Comparison of ENCODE assay signal across 8 cellular contexts in the genomic region with DNA sequence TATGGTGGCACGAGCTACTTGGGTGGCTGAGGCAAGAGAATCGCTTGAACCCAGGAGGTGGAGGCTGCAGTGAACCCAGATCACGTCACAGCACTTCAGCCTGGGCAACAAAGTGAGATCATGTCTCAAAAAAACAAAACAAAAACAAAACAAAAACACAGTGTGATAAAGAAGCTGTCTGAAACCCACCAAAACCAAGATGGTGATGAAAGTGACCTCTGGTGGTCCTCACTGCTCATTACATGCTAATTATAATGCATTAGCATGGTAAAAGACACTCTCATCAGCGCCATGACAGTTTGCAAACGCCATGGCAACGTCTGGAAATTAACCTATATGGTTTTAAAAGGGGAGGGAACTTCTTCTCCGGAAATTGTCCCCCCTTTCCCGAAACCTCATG. TPM values are rescaled to one million over a fixed set of nuclear protein-coding genes. Genes with fewer than 3 reads are reported as not detected.
DNase-seq lines count a peak whose midpoint lies in the region; ATAC-seq and TF ChIP-seq lines count a peak whose summit lies in the region.

No MANE protein-coding gene starts in this region.

- no peak overlapping the region for H3K27ac ChIP-seq in iPS DF 6.9 (ENCODE audit: low read length)
- H3K27ac ChIP-seq in suprapubic skin = no peak overlapping the region

- no peak overlapping the region for H3K4me3 Mint-ChIP-seq in activated naive CD4-positive, alpha-beta T cell treated with anti-CD3 and anti-CD28 coated beads, Interleukin-2, amount 10 ng/mL, durations not matched to agents 7 days and 5 days

- DNase-seq in Daoy (ENCODE audit: low read depth) (peak; percentile 46), MV-4-11 (lab: John Stamatoyannopoulos, UW) (peak; percentile 42), iPS DF 6.9 (ENCODE audit: low read depth, low spot score) (peak; percentile 22), suprapubic skin (ENCODE audit: low spot score in 2 of 2) (no peak), NCI-H187 (lab: John Stamatoyannopoulos, UW) (no peak), NCI-H2196 treated with DMSO at 0.1 percent for 48 hours (lab: John Stamatoyannopoulos, UW; ENCODE audit: unreplicated experiment) (no peak)
- DNase-seq in activated naive CD4-positive, alpha-beta T cell treated with anti-CD3 and anti-CD28 coated beads, Interleukin-2, amount 10 ng/mL, durations not matched to agents 7 days and 5 days = peak; percentile 19

- no peaks in the 10 kb centered on the region for H3K4me1 ChIP-seq in iPS DF 6.9 (ENCODE audit: control insufficient read depth, insufficient read depth, low read length)
- H3K4me1 ChIP-seq in suprapubic skin = no peaks in the 10 kb centered on the region

- H3K9me3 ChIP-seq in iPS DF 6.9 (ENCODE audit: control insufficient read depth, insufficient read depth, low read length) = no peaks in the 10 kb centered on the region
- H3K9me3 ChIP-seq in suprapubic skin = no peaks in the 10 kb centered on the region

- H3K4me3 ChIP-seq in iPS DF 6.9 (ENCODE audit: low read length) = no peak overlapping the region
- no peak overlapping the region for H3K4me3 ChIP-seq in suprapubic skin

- no peaks in the 10 kb centered on the region for H3K9me3 Mint-ChIP-seq in activated naive CD4-positive, alpha-beta T cell treated with anti-CD3 and anti-CD28 coated beads, Interleukin-2, amount 10 ng/mL, durations not matched to agents 7 days and 5 days

- H3K36me3 Mint-ChIP-seq in activated naive CD4-positive, alpha-beta T cell treated with anti-CD3 and anti-CD28 coated beads, Interleukin-2, amount 10 ng/mL, durations not matched to agents 7 days and 5 days = no peaks in the 10 kb centered on the region

- CTCF ChIA-PET in activated naive CD4-positive, alpha-beta T cell treated with anti-CD3 and anti-CD28 coated beads, Interleukin-2, amount 10 ng/mL, durations not matched to agents 7 days and 5 days (lab: Charles Lee) = no interaction called here

- no peaks in the 10 kb centered on the region for H3K27me3 Mint-ChIP-seq in activated naive CD4-positive, alpha-beta T cell treated with anti-CD3 and anti-CD28 coated beads, Interleukin-2, amount 10 ng/mL, durations not matched to agents 7 days and 5 days

- H3K4me1 Mint-ChIP-seq in activated naive CD4-positive, alpha-beta T cell treated with anti-CD3 and anti-CD28 coated beads, Interleukin-2, amount 10 ng/mL, durations not matched to agents 7 days and 5 days = no peaks in the 10 kb centered on the region

- no peak for TF ChIP-seq POLR2A in suprapubic skin (IDR thresholded peaks at IDR 0.05)

- H3K27ac Mint-ChIP-seq in activated naive CD4-positive, alpha-beta T cell treated with anti-CD3 and anti-CD28 coated beads, Interleukin-2, amount 10 ng/mL, durations not matched to agents 7 days and 5 days = no peak overlapping the region

- H3K36me3 ChIP-seq in iPS DF 6.9 (ENCODE audit: control insufficient read depth, insufficient read depth, low read length) (no peaks in the 10 kb centered on the region), suprapubic skin (no peaks in the 10 kb centered on the region)

- ATAC-seq in GM19467 (IDR thresholded peaks at IDR 0.05; ENCODE audit: unreplicated experiment) = peak; percentile 69

- no peak for TF ChIP-seq EP300 in suprapubic skin (IDR thresholded peaks at IDR 0.05)

- H3K27me3 ChIP-seq in iPS DF 6.9 (ENCODE audit: control insufficient read depth, insufficient read depth, low read length) (no peaks in the 10 kb centered on the region), suprapubic skin (no peaks in the 10 kb centered on the region)

- no CpG with 5 or more reads among the region's 8 CpGs for WGBS in iPS DF 6.9 (ENCODE audit: insufficient coverage, insufficient read length)
- 32% methylated on average over 8 of the region's 8 CpGs for WGBS in suprapubic skin

- peak; percentile 32 to 33 for TF ChIP-seq CTCF in suprapubic skin (IDR thresholded peaks at IDR 0.05)

RNA-seq across cellular contexts. Expression of a gene that starts 29.4 kb away (rescaled TPM):
- 2.6 and 3.1 TPM in 2 replicates for total RNA-seq in Daoy (2014; rRNA removed; shearing (Covaris generic))
- 10 to 100 TPM in 1 of 4 donors, 1 to 10 TPM in 3; 4.5 to 16.0 (median 8.4) TPM for total RNA-seq in suprapubic skin

RNA-seq across cellular contexts. Expression of a gene that starts 36.2 kb away (rescaled TPM):
- total RNA-seq in Daoy (2014; rRNA removed; shearing (Covaris generic)) = 16.6 and 31.3 TPM in 2 replicates
- total RNA-seq in suprapubic skin = 10 to 100 TPM; 18.0 to 30.5 (median 25.7) TPM

Comparison
In these comparisons a context has a peak if more than half of its experiments do, and no peak if none do; other contexts are left out.
1. DNase-seq: peak in Daoy (single experiment), MV-4-11 (single experiment), activated naive CD4-positive, alpha-beta T cell treated with anti-CD3 and anti-CD28 coated beads, Interleukin-2, amount 10 ng/mL, durations not matched to agents 7 days and 5 days (single experiment) and iPS DF 6.9 (single experiment); none in suprapubic skin (0 of 2), NCI-H187 (0 of 2) and NCI-H2196 treated with DMSO at 0.1 percent for 48 hours (single experiment).